In the genomic region with DNA sequence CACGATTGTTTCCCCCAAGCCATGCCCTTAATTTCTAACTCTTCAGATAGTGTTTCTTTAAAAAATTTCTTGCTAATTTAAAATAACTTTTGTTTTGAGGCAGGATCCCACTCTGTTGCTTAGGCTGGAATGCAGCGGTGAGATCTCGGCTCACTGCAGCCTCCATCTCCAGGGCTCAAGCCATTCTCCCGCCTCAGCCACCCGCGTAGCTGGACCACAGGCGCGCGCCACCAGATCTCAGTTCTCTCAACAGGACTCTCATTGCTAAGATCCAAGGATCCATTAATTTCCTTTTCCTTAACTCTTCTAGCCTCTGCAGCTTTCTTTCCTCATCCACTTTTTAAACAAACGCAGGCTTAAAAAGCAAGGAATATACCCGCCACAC, we compare ENCODE assay signal across 8 cellular contexts. TPM values are rescaled to one million over a fixed set of nuclear protein-coding genes. Genes with fewer than 3 reads are reported as not detected.
DNase-seq lines count a peak whose midpoint lies in the region; ATAC-seq and TF ChIP-seq lines count a peak whose summit lies in the region.

No MANE protein-coding gene starts in this region.

- POLR2A ChIA-PET in CD8-positive, alpha-beta memory T cell (lab: Charles Lee) = interaction anchor here (0.6 to 3.0 kb wide), 4 partner anchors 11 to 1447 kb away, joined by 3 to 93 read pairs (median 4); a partner anchor contains a TSS

- CTCF ChIA-PET in CD8-positive, alpha-beta memory T cell (lab: Charles Lee) = interaction anchor here (0.7 to 2.7 kb wide), 7 partner anchors 11 to 47 kb away, joined by 3 to 32 read pairs (median 4); a partner anchor contains a TSS

- H3K4me3 Mint-ChIP-seq in CD8-positive, alpha-beta memory T cell = peak overlapping the region; percentile 92 to 100 (median 97)
- H3K4me3 Mint-ChIP-seq in chondrocyte (ENCODE audit: unreplicated experiment) = peak overlapping the region; percentile 95

- H3K4me1 ChIP-seq in CD8-positive, alpha-beta memory T cell (ENCODE audit: insufficient read depth, low read length) = peaks cover 31% of the 10 kb centered on the region
- H3K4me1 ChIP-seq in mucosa of rectum (ENCODE audit: control insufficient read depth in 2 of 2, insufficient read depth in 2 of 2, low read length in 2 of 2) = peaks cover 21 to 22% of the 10 kb centered on the region in 2 donors

- H3K27me3 Mint-ChIP-seq in CD8-positive, alpha-beta memory T cell = no peaks in the 10 kb centered on the region
- no peaks in the 10 kb centered on the region for H3K27me3 Mint-ChIP-seq in chondrocyte (ENCODE audit: low read depth)

- H3K9me3 ChIP-seq in CD8-positive, alpha-beta memory T cell (ENCODE audit: low read length) = no peaks in the 10 kb centered on the region
- no peaks in the 10 kb centered on the region for H3K9me3 ChIP-seq in mucosa of rectum (ENCODE audit: control insufficient read depth in 2 of 2, low read length in 2 of 2)

- H3K27ac ChIP-seq in CD8-positive, alpha-beta memory T cell (ENCODE audit: low read depth, low read length) = peak overlapping the region; percentile 93
- peak overlapping the region; percentile 41 to 98 for H3K27ac ChIP-seq in mucosa of rectum (ENCODE audit: low read depth in 2 of 2, low read length in 2 of 2)

- no peaks in the 10 kb centered on the region for H3K27me3 ChIP-seq in CD8-positive, alpha-beta memory T cell (ENCODE audit: insufficient read depth, low read length, poor library complexity, severe bottlenecking)
- no peaks in the 10 kb centered on the region for H3K27me3 ChIP-seq in mucosa of rectum (ENCODE audit: control insufficient read depth in 2 of 2, insufficient read depth in 2 of 2, low read length in 2 of 2)

- peak overlapping the region; percentile 83 to 98 (median 92) for H3K27ac Mint-ChIP-seq in CD8-positive, alpha-beta memory T cell
- peak overlapping the region; percentile 86 for H3K27ac Mint-ChIP-seq in chondrocyte (ENCODE audit: unreplicated experiment)

- H3K9me3 Mint-ChIP-seq in CD8-positive, alpha-beta memory T cell = no peaks in the 10 kb centered on the region
- no peaks in the 10 kb centered on the region for H3K9me3 Mint-ChIP-seq in chondrocyte (ENCODE audit: low read depth)

- ATAC-seq in GM21576 (IDR thresholded peaks at IDR 0.05; ENCODE audit: unreplicated experiment) = peak; percentile 40

- DNase-seq in CD8-positive, alpha-beta memory T cell = no peak
- DNase-seq in Jurkat, Clone E6-1 (ENCODE audit: low read depth, low spot score) = no peak
- DNase-seq in chondrocyte (ENCODE audit: low spot score) = no peak
- DNase-seq in D341Med (ENCODE audit: low spot score) = no peak
- no peak for DNase-seq in A172 (ENCODE audit: low spot score)
- DNase-seq in CD1c-positive myeloid dendritic cell (ENCODE audit: extremely low spot score) = no peak

- peaks cover 0 to 31% (median 5%) of the 10 kb centered on the region in 3 donors for H3K36me3 Mint-ChIP-seq in CD8-positive, alpha-beta memory T cell
- H3K36me3 Mint-ChIP-seq in chondrocyte (ENCODE audit: low read depth) = no peaks in the 10 kb centered on the region

- H3K9ac ChIP-seq in mucosa of rectum (ENCODE audit: low read depth in 1 of 2, low read length in 2 of 2) = peak overlapping the region; percentile 66 to 99

- TF ChIP-seq CTCF in chondrocyte (IDR thresholded peaks at IDR 0.05) = no peak

- H3K4me1 Mint-ChIP-seq in CD8-positive, alpha-beta memory T cell = peaks cover 44 to 51% (median 50%) of the 10 kb centered on the region in 3 donors
- H3K4me1 Mint-ChIP-seq in chondrocyte (ENCODE audit: low read depth) = peaks cover 40% of the 10 kb centered on the region

- peaks cover 3% of the 10 kb centered on the region for H3K36me3 ChIP-seq in CD8-positive, alpha-beta memory T cell (ENCODE audit: insufficient read depth, low read length)
- peaks cover 3 to 8% of the 10 kb centered on the region in 2 donors for H3K36me3 ChIP-seq in mucosa of rectum (ENCODE audit: control insufficient read depth in 2 of 2, insufficient read depth in 2 of 2, low read length in 2 of 2)

- H3K4me3 ChIP-seq in CD8-positive, alpha-beta memory T cell (ENCODE audit: low read length) = peak overlapping the region; percentile 86
- H3K4me3 ChIP-seq in Jurkat, Clone E6-1 (ENCODE audit: low read length) = peak overlapping the region; percentile 97
- H3K4me3 ChIP-seq in mucosa of rectum (ENCODE audit: low read length in 2 of 2) = peak overlapping the region; percentile 91 to 99

RNA-seq across cellular contexts. Expression of a gene that starts 0.3 kb away (rescaled TPM):
- 10 to 100 TPM; 39.4 to 42.8 TPM for total RNA-seq in CD8-positive, alpha-beta memory T cell
- 25.1 TPM for polyA plus RNA-seq in CD8-positive, alpha-beta memory T cell
- 26.4 TPM for polyA plus RNA-seq in Jurkat, Clone E6-1 (2012; ENCODE audit: insufficient read depth, insufficient read length)
- 23.2 to 28.1 TPM (median 27.7 TPM) in 3 replicates for total RNA-seq in chondrocyte
- total RNA-seq in A172 (2014; rRNA removed; shearing (Covaris generic)) = 12.9 and 18.6 TPM in 2 replicates

RNA-seq across cellular contexts. Expression of a gene that starts 42.3 kb away (rescaled TPM):
- total RNA-seq in CD8-positive, alpha-beta memory T cell = 10 to 100 TPM; 14.9 to 16.8 TPM
- polyA plus RNA-seq in CD8-positive, alpha-beta memory T cell = 18.6 TPM
- 20.9 TPM for polyA plus RNA-seq in Jurkat, Clone E6-1 (2012; ENCODE audit: insufficient read depth, insufficient read length)
- total RNA-seq in chondrocyte = 11.6 to 20.5 TPM (median 13.3 TPM) in 3 replicates
- 14.0 and 18.6 TPM in 2 replicates for total RNA-seq in A172 (2014; rRNA removed; shearing (Covaris generic))

RNA-seq across cellular contexts. Expression of a gene that starts 42.5 kb away (rescaled TPM):
- 100 to 1,000 TPM; 249 to 265 TPM for total RNA-seq in CD8-positive, alpha-beta memory T cell
- 18.0 TPM for polyA plus RNA-seq in CD8-positive, alpha-beta memory T cell
- 184 TPM for polyA plus RNA-seq in Jurkat, Clone E6-1 (2012; ENCODE audit: insufficient read depth, insufficient read length)
- total RNA-seq in chondrocyte = 83.8 to 85.7 TPM (median 84.5 TPM) in 3 replicates
- 87.6 and 97.8 TPM in 2 replicates for total RNA-seq in A172 (2014; rRNA removed; shearing (Covaris generic))
